ENCODE assay signal across 29 cellular contexts in the genomic region with DNA sequence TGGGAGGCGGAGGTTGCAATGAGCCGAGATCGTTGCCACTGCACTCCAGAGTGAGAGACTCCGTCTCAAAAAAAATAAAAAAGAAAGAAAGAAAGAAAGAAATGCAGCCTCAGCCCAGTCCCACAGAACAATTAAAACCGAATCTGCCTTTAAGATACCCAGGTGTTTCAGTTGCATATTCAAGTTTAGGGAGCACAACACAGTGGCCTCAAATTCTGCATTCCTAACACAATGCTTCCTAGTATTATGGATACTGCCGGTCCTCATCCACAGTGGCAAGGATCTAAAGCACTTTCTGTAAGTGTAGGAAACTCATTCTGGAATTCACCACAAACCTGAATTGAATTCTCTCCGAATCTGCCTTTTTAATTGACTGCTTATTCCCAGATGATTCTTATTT.
"Had no signal": no experiment of that assay in that cellular context is flagged by ENCODE, and none has a peak within 500 bp of the region (broad histone marks: within the 10 kb centered on the region; RNA-seq: fewer than 3 reads in every experiment).

No MANE protein-coding gene starts in this region.

- H3K9me3 Mint-ChIP-seq: activated CD4-positive, alpha-beta T cell treated with anti-CD3 and anti-CD28 coated beads, Interleukin-2, amount 10 ng/mL, durations not matched to agents 7 days and 5 days; activated naive CD4-positive, alpha-beta T cell treated with anti-CD3 and anti-CD28 coated beads, Interleukin-2, amount 10 ng/mL, durations not matched to agents 7 days and 5 days; activated naive CD8-positive, alpha-beta T cell treated with anti-CD3 and anti-CD28 coated beads, Interleukin-2, amount 10 ng/mL, durations not matched to agents 7 days and 5 days; activated T-cell treated with anti-CD3 and anti-CD28 coated beads, Interleukin-2, amount 50 U/mL, for 24 hours; dendritic cell treated with granulocyte-macrophage colony-stimulating factor and Interleukin-4, amounts not matched to agents 40 ng/mL and 50 ng/mL, for 4 days had no signal

- H3K27me3 ChIP-seq: ascending aorta, breast epithelium, cardiac muscle cell, colonic mucosa, dorsolateral prefrontal cortex had no signal

- H3K4me1 ChIP-seq: ascending aorta, breast epithelium, colonic mucosa had no signal

- H3K4me3 ChIP-seq: ascending aorta, breast epithelium, cardiac muscle cell, colonic mucosa, dorsolateral prefrontal cortex had no signal

- H3K9me3 ChIP-seq: ascending aorta, breast epithelium, colonic mucosa had no signal

- H3K27ac ChIP-seq: ascending aorta, breast epithelium, cardiac muscle cell, dorsolateral prefrontal cortex had no signal

- H3K27me3 Mint-ChIP-seq: activated CD4-positive, alpha-beta memory T cell treated with anti-CD3 and anti-CD28 coated beads, Interleukin-2, amount 10 ng/mL, durations not matched to agents 7 days and 5 days; activated CD4-positive, alpha-beta T cell treated with anti-CD3 and anti-CD28 coated beads, Interleukin-2, amount 10 ng/mL, durations not matched to agents 7 days and 5 days; activated naive CD4-positive, alpha-beta T cell treated with anti-CD3 and anti-CD28 coated beads, Interleukin-2, amount 10 ng/mL, durations not matched to agents 7 days and 5 days; activated naive CD8-positive, alpha-beta T cell treated with anti-CD3 and anti-CD28 coated beads, Interleukin-2, amount 10 ng/mL, durations not matched to agents 7 days and 5 days; activated T-cell treated with anti-CD3 and anti-CD28 coated beads, Interleukin-2, amount 50 U/mL, for 24 hours had no signal

- DNase-seq: activated CD4-positive, alpha-beta memory T cell treated with anti-CD3 and anti-CD28 coated beads, Interleukin-2, amount 10 ng/mL, durations not matched to agents 7 days and 5 days; activated CD4-positive, alpha-beta T cell treated with anti-CD3 and anti-CD28 coated beads for 1 hour; activated CD4-positive, alpha-beta T cell treated with anti-CD3 and anti-CD28 coated beads for 4 hours; activated CD4-positive, alpha-beta T cell treated with anti-CD3 and anti-CD28 coated beads, Interleukin-2, amount 10 ng/mL, durations not matched to agents 7 days and 5 days; activated CD4-positive, alpha-beta T cell treated with anti-CD3 and anti-CD28 coated beads, Interleukin-2, amount 50 U/mL, for 4 hours; activated CD8-positive, alpha-beta memory T cell treated with anti-CD3 and anti-CD28 coated beads, Interleukin-2, amount 50 U/mL, for 48 hours; activated gamma-delta T cell; activated naive CD4-positive, alpha-beta T cell; activated naive CD4-positive, alpha-beta T cell treated with anti-CD3 and anti-CD28 coated beads, Interleukin-2, amount 10 ng/mL, durations not matched to agents 7 days and 5 days; activated naive CD8-positive, alpha-beta T cell treated with anti-CD3 and anti-CD28 coated beads, Interleukin-2, amount 10 ng/mL, durations not matched to agents 7 days and 5 days; activated T-cell treated with anti-CD3 and anti-CD28 coated beads for 4 hours; activated T-cell treated with anti-CD3 and anti-CD28 coated beads, Interleukin-2, amount 50 U/mL, for 24 hours; activated T-cell treated with anti-CD3 and anti-CD28 coated beads, Interleukin-2, amount 50 U/mL, for 72 hours; central memory CD4-positive, alpha-beta T cell; cerebellar nuclear complex; colonic mucosa; dorsolateral prefrontal cortex; effector memory CD4-positive, alpha-beta T cell; endodermal cell; foreskin fibroblast; head of caudate nucleus; T-helper 17 cell had no signal

- ATAC-seq: activated naive CD4-positive, alpha-beta T cell treated with anti-CD3 and anti-CD28 coated beads, Interleukin-2, amount 50 U/mL, for 72 hours; activated T-cell treated with anti-CD3 and anti-CD28 coated beads, Interleukin-2, amount 50 U/mL, for 72 hours; esophagus mucosa; T-helper 17 cell had no signal

- H3K36me3 ChIP-seq: ascending aorta, breast epithelium, cardiac muscle cell, colonic mucosa had no signal

- H3K4me3 Mint-ChIP-seq: activated CD4-positive, alpha-beta memory T cell treated with anti-CD3 and anti-CD28 coated beads, Interleukin-2, amount 10 ng/mL, durations not matched to agents 7 days and 5 days; activated CD4-positive, alpha-beta T cell treated with anti-CD3 and anti-CD28 coated beads, Interleukin-2, amount 10 ng/mL, durations not matched to agents 7 days and 5 days; activated naive CD4-positive, alpha-beta T cell treated with anti-CD3 and anti-CD28 coated beads, Interleukin-2, amount 10 ng/mL, durations not matched to agents 7 days and 5 days; activated naive CD8-positive, alpha-beta T cell treated with anti-CD3 and anti-CD28 coated beads, Interleukin-2, amount 10 ng/mL, durations not matched to agents 7 days and 5 days; activated T-cell treated with anti-CD3 and anti-CD28 coated beads, Interleukin-2, amount 50 U/mL, for 24 hours; activated T-cell treated with anti-CD3 and anti-CD28 coated beads, Interleukin-2, amount 50 U/mL, for 72 hours; brain; dendritic cell treated with granulocyte-macrophage colony-stimulating factor and Interleukin-4, amounts not matched to agents 40 ng/mL and 50 ng/mL, for 4 days; endodermal cell; T-helper 17 cell had no signal

- H3K27ac Mint-ChIP-seq: activated CD4-positive, alpha-beta memory T cell treated with anti-CD3 and anti-CD28 coated beads, Interleukin-2, amount 10 ng/mL, durations not matched to agents 7 days and 5 days; activated CD4-positive, alpha-beta T cell treated with anti-CD3 and anti-CD28 coated beads, Interleukin-2, amount 10 ng/mL, durations not matched to agents 7 days and 5 days; activated naive CD4-positive, alpha-beta T cell treated with anti-CD3 and anti-CD28 coated beads, Interleukin-2, amount 10 ng/mL, durations not matched to agents 7 days and 5 days; activated naive CD4-positive, alpha-beta T cell treated with anti-CD3 and anti-CD28 coated beads, Interleukin-2, amount 50 U/mL, for 72 hours; activated naive CD8-positive, alpha-beta T cell treated with anti-CD3 and anti-CD28 coated beads, Interleukin-2, amount 10 ng/mL, durations not matched to agents 7 days and 5 days; activated T-cell treated with anti-CD3 and anti-CD28 coated beads, Interleukin-2, amount 50 U/mL, for 24 hours; activated T-cell treated with anti-CD3 and anti-CD28 coated beads, Interleukin-2, amount 50 U/mL, for 72 hours; brain; endodermal cell; T-helper 17 cell had no signal

- H3K36me3 Mint-ChIP-seq: activated naive CD4-positive, alpha-beta T cell treated with anti-CD3 and anti-CD28 coated beads, Interleukin-2, amount 10 ng/mL, durations not matched to agents 7 days and 5 days; activated naive CD4-positive, alpha-beta T cell treated with anti-CD3 and anti-CD28 coated beads, Interleukin-2, amount 50 U/mL, for 72 hours; activated naive CD8-positive, alpha-beta T cell treated with anti-CD3 and anti-CD28 coated beads, Interleukin-2, amount 10 ng/mL, durations not matched to agents 7 days and 5 days had no signal

- H3K4me1 Mint-ChIP-seq: activated CD4-positive, alpha-beta memory T cell treated with anti-CD3 and anti-CD28 coated beads, Interleukin-2, amount 10 ng/mL, durations not matched to agents 7 days and 5 days; activated CD4-positive, alpha-beta T cell treated with anti-CD3 and anti-CD28 coated beads, Interleukin-2, amount 10 ng/mL, durations not matched to agents 7 days and 5 days; activated naive CD4-positive, alpha-beta T cell treated with anti-CD3 and anti-CD28 coated beads, Interleukin-2, amount 10 ng/mL, durations not matched to agents 7 days and 5 days; activated naive CD8-positive, alpha-beta T cell treated with anti-CD3 and anti-CD28 coated beads, Interleukin-2, amount 10 ng/mL, durations not matched to agents 7 days and 5 days; brain; T-helper 17 cell had no signal
